In the genomic region with DNA sequence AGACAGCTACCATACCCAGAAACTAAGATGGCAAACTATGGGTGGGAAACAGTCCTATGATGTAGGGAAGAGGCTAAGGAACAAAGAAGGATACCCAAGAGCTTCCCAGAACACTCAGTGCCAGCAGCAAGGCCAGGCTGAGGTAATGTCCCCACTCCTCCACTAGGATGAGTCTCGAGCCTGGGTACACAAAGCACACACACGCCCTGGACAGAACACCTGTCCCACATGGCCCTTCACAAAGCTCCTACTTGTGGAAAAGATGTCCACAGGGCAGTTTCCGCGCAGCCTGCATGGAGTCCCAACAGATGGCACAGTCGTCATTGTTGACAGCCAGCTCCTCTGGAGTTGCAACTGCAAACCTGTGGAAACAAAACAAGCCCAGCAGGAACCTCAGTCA, we compare ENCODE assay signal across 9 cellular contexts. TPM values are rescaled to one million over a fixed set of nuclear protein-coding genes. Genes with fewer than 3 reads are reported as not detected.
A peak's percentile ranks its signal among the peaks of the same experiment; 100 is the strongest.
DNase-seq lines count a peak whose midpoint lies in the region; ATAC-seq and TF ChIP-seq lines count a peak whose summit lies in the region.
"Had no signal": no experiment of that assay in that cellular context is flagged by ENCODE, and none has a peak within 500 bp of the region (broad histone marks: within the 10 kb centered on the region; RNA-seq: fewer than 3 reads in every experiment).

No MANE protein-coding gene starts in this region.

- H3K4me3 Mint-ChIP-seq in activated B cell treated with CpG ODN at 0.5 μM for 24 hours (no peak overlapping the region), memory B cell (no peak overlapping the region)
- H3K4me3 Mint-ChIP-seq: activated naive CD8-positive, alpha-beta T cell had no signal

- POLR2A ChIA-PET in activated B cell treated with CpG ODN at 0.5 μM for 24 hours (lab: Charles Lee): interaction anchor here (0.5 to 0.8 kb wide), 4 partner anchors 17 to 47 kb away, joined by 3 to 9 read pairs (median 4); no protein-coding TSS in a partner anchor

- H3K27ac Mint-ChIP-seq in activated B cell treated with CpG ODN at 0.5 μM for 24 hours (peak overlapping the region; percentile 21), memory B cell (peak overlapping the region; percentile 11)
- H3K27ac Mint-ChIP-seq: activated naive CD8-positive, alpha-beta T cell had no signal

- no peak for TF ChIP-seq CTCF in activated B cell treated with CpG ODN at 0.5 μM for 24 hours (IDR thresholded peaks at IDR 0.05)

- peak; percentile 98 for DNase-seq in DMS53 (lab: John Stamatoyannopoulos, UW)
- DNase-seq in HPDE6-E6E7 (ENCODE audit: extremely low spot score): peak; percentile 39
- DNase-seq in activated B cell treated with CpG ODN at 0.5 μM for 24 hours: no peak
- no peak for DNase-seq in memory B cell (ENCODE audit: low spot score in 2 of 2)
- DNase-seq in CD1c-positive myeloid dendritic cell (ENCODE audit: extremely low spot score): no peak
- no peak for DNase-seq in NOMO-1 treated with dmso at 0.1 percent for 144 hours (lab: John Stamatoyannopoulos, UW; ENCODE audit: unreplicated experiment)

- H3K36me3 Mint-ChIP-seq in activated B cell treated with CpG ODN at 0.5 μM for 24 hours (ENCODE audit: low read depth) (peaks cover 72% of the 10 kb centered on the region), memory B cell (peaks cover 36% of the 10 kb centered on the region)

- CTCF ChIA-PET in activated B cell treated with CpG ODN at 0.5 μM for 24 hours (lab: Charles Lee): interaction anchor here (1.1 to 1.4 kb wide), 4 partner anchors 18 to 301 kb away, joined by 4 to 5 read pairs (median 4); a partner anchor contains a TSS

- ATAC-seq in activated B cell treated with CpG ODN at 0.5 μM for 24 hours (ENCODE audit: low read depth): peak; percentile 70
- ATAC-seq in memory B cell (ENCODE audit: low read depth): peak; percentile 66
- ATAC-seq in HG02981 (IDR thresholded peaks at IDR 0.05; ENCODE audit: unreplicated experiment): no peak
- ATAC-seq in GM21423 (IDR thresholded peaks at IDR 0.05; ENCODE audit: unreplicated experiment): no peak

- no peaks in the 10 kb centered on the region for H3K27me3 Mint-ChIP-seq in activated B cell treated with CpG ODN at 0.5 μM for 24 hours
- H3K27me3 Mint-ChIP-seq in memory B cell: no peaks in the 10 kb centered on the region
- H3K27me3 Mint-ChIP-seq: activated naive CD8-positive, alpha-beta T cell had no signal

- H3K9me3 Mint-ChIP-seq in activated B cell treated with CpG ODN at 0.5 μM for 24 hours (no peaks in the 10 kb centered on the region), memory B cell (peaks cover 2% of the 10 kb centered on the region)

- peaks cover 2% of the 10 kb centered on the region for H3K4me1 Mint-ChIP-seq in activated B cell treated with CpG ODN at 0.5 μM for 24 hours
- peaks cover 18% of the 10 kb centered on the region for H3K4me1 Mint-ChIP-seq in memory B cell

- intact Hi-C loops in activated B cell treated with CpG ODN at 0.5 μM for 24 hours (cut with micrococcal nuclease): loop anchor here (1.0 to 2.0 kb wide), 2 partner anchors 23 to 50 kb away; a partner anchor contains a TSS

RNA-seq across cellular contexts. Expression of a gene that starts 23.9 kb away (rescaled TPM):
- total RNA-seq in activated B cell treated with CpG ODN at 0.5 μM for 24 hours: 118 and 134 TPM in 2 replicates

RNA-seq across cellular contexts. Expression of a gene that starts 49.6 kb away (rescaled TPM):
- total RNA-seq in activated B cell treated with CpG ODN at 0.5 μM for 24 hours: 108 and 111 TPM in 2 replicates

RNA-seq across cellular contexts. Expression of a gene that starts 49.9 kb away (rescaled TPM):
- 45.6 and 51.8 TPM in 2 replicates for total RNA-seq in activated B cell treated with CpG ODN at 0.5 μM for 24 hours

Comparison
In these comparisons a context has a peak if more than half of its experiments do, and no peak if none do; other contexts are left out.
1. DNase-seq: peak in DMS53 (single experiment) and HPDE6-E6E7 (single experiment); none in activated B cell treated with CpG ODN at 0.5 μM for 24 hours (single experiment), memory B cell (0 of 2), CD1c-positive myeloid dendritic cell (single experiment) and NOMO-1 treated with dmso at 0.1 percent for 144 hours (single experiment).
2. ATAC-seq: peak in activated B cell treated with CpG ODN at 0.5 μM for 24 hours (single experiment) and memory B cell (single experiment); none in HG02981 (single experiment) and GM21423 (single experiment).